9 cellular contexts compared by ENCODE assay signal in the genomic region with DNA sequence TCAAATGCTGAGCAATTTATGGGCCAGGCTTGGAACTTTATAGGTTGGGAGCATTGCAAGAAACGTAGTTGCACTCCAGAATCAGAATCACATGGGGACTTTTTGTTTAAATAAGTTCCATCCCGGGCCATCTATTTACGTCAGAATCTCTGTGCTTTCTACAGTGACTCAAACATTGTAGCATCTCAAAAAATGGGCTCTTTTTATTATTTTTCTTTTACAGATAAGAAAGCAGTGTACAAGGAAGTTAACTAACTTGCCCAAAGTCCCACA. TPM values are rescaled to one million over a fixed set of nuclear protein-coding genes. Genes with fewer than 3 reads are reported as not detected.
DNase-seq lines count a peak whose midpoint lies in the region; ATAC-seq, FAIRE-seq and TF ChIP-seq lines count a peak whose summit lies in the region.
"Had no signal": no experiment of that assay in that cellular context is flagged by ENCODE, and none has a peak within 500 bp of the region (broad histone marks: within the 10 kb centered on the region; RNA-seq: fewer than 3 reads in every experiment).

No MANE protein-coding gene starts in this region.

- H2AFZ ChIP-seq in HCT116 (ENCODE audit: low read depth, low read length, poor library complexity, severe bottlenecking) (peak overlapping the region; percentile 93), smooth muscle cell (ENCODE audit: low read depth) (peak overlapping the region; percentile 94)

- no peak for TF ChIP-seq RAD21 in HCT116 (IDR thresholded peaks at IDR 0.05; ENCODE audit: low read depth)

- H3K4me3 ChIP-seq in HCT116 (replicated peaks in 1 of 2; ENCODE audit: low read depth in 1 of 2, low read length in 2 of 2) (peak overlapping the region; percentile 62 to 68), bronchial epithelial cell (ENCODE audit: low read depth, low read length) (peak overlapping the region; percentile 44), iPS-20b (ENCODE audit: low read length) (peak overlapping the region; percentile 77), smooth muscle cell (peak overlapping the region; percentile 74)

- H4K20me1 ChIP-seq in HCT116 (ENCODE audit: insufficient read depth): no peaks in the 10 kb centered on the region
- H4K20me1 ChIP-seq in smooth muscle cell (ENCODE audit: low read depth): no peaks in the 10 kb centered on the region

- TF ChIP-seq POLR2A in HCT116 (IDR thresholded peaks at IDR 0.05; ENCODE audit: borderline replicate concordance, extremely low read depth, insufficient read depth, insufficient read length): no peak

- no peaks in the 10 kb centered on the region for H3F3A ChIP-seq in smooth muscle cell (ENCODE audit: low read depth)

- H3K9ac ChIP-seq in HCT116 (ENCODE audit: low read length) (peak overlapping the region; percentile 73), iPS-20b (ENCODE audit: low read depth, low read length) (peak overlapping the region; percentile 83), smooth muscle cell (ENCODE audit: low read depth) (no peak overlapping the region)

- H3K79me2 ChIP-seq in HCT116 (ENCODE audit: insufficient read depth, low read length) (0 out of 2 replicates have a peak, but pooled peaks cover 7% of the 10 kb centered on the region), smooth muscle cell (ENCODE audit: low read depth) (no peaks in the 10 kb centered on the region)

- CTCF ChIA-PET in HCT116 (lab: Charles Lee): interaction anchor here (0.8 to 2.2 kb wide), 13 partner anchors 9 to 785 kb away, joined by 3 to 44 read pairs (median 5); no protein-coding TSS in a partner anchor

- peaks cover 5 to 11% of the 10 kb centered on the region in 2 experiments for H3K4me1 ChIP-seq in HCT116 (ENCODE audit: control insufficient read depth in 1 of 2, insufficient read depth in 2 of 2, low read length in 2 of 2)
- H3K4me1 ChIP-seq in iPS-20b (ENCODE audit: insufficient read depth, low read length): peaks cover 8% of the 10 kb centered on the region; the same call in 1 of the 2 replicates
- peaks cover 8% of the 10 kb centered on the region for H3K4me1 ChIP-seq in smooth muscle cell (ENCODE audit: low read depth)

- H3K36me3 ChIP-seq in HCT116 (ENCODE audit: control insufficient read depth in 1 of 2, insufficient read depth in 2 of 2, low read length in 2 of 2) (no peaks in the 10 kb centered on the region), bronchial epithelial cell (ENCODE audit: control insufficient read depth, insufficient read depth, low read length) (no peaks in the 10 kb centered on the region), iPS-20b (ENCODE audit: insufficient read depth, low read depth, low read length) (0 out of 2 replicates have a peak, but pooled peaks cover 3% of the 10 kb centered on the region), smooth muscle cell (ENCODE audit: low read depth) (no peaks in the 10 kb centered on the region)

- H3K4me2 ChIP-seq in HCT116 (ENCODE audit: low read length) (peak overlapping the region; percentile 84), smooth muscle cell (peak overlapping the region; percentile 89)

- RAD21 ChIA-PET in HCT116 (lab: Charles Lee; ENCODE audit: low non-redundant PET in 1 of 2, low total read pairs in 2 of 2, uncharacterized antibody in 2 of 2, unreplicated experiment in 2 of 2): interaction anchor here (0.9 to 2.0 kb wide), 7 partner anchors 326 to 785 kb away, joined by 3 to 17 read pairs (median 5); no protein-coding TSS in a partner anchor

- POLR2A ChIA-PET in HCT116 (lab: Charles Lee): interaction anchor here (1.1 kb wide), 3 partner anchors 9 to 201 kb away, joined by 3 to 4 read pairs (median 4); no protein-coding TSS in a partner anchor

- no peak for FAIRE-seq in bronchial epithelial cell (lab: Jason Lieb, UNC)

- H3K27ac ChIP-seq in HCT116 (ENCODE audit: low read depth, low read length) (peak overlapping the region; percentile 56), iPS-20b (ENCODE audit: low read length) (peak overlapping the region; percentile 70), smooth muscle cell (ENCODE audit: low read depth) (peak overlapping the region; percentile 74)

- WGBS in smooth muscle cell (ENCODE audit: low lambda C conversion rate): 18% methylated on average over 3 of the region's 3 CpGs

- DNase-seq in HCT116 (ENCODE audit: low read depth, low spot score): no peak
- DNase-seq in bronchial epithelial cell (ENCODE audit: low read depth): no peak
- no peak for DNase-seq in smooth muscle cell (lab: John Stamatoyannopoulos, UW; ENCODE audit: unreplicated experiment)
- DNase-seq in GF-D8 (lab: John Stamatoyannopoulos, UW): no peak
- no peak for DNase-seq in SKM-1 treated with dmso at 0.1 percent for 144 hours (lab: John Stamatoyannopoulos, UW; ENCODE audit: unreplicated experiment)
- DNase-seq: GDM1 had no signal

- no peaks in the 10 kb centered on the region for H3K27me3 ChIP-seq in HCT116 (ENCODE audit: insufficient read depth, low read length)
- no peaks in the 10 kb centered on the region for H3K27me3 ChIP-seq in bronchial epithelial cell (ENCODE audit: control insufficient read depth, insufficient read depth, low read length)
- no peaks in the 10 kb centered on the region for H3K27me3 ChIP-seq in iPS-20b (ENCODE audit: insufficient read depth, low read length)
- no peaks in the 10 kb centered on the region for H3K27me3 ChIP-seq in smooth muscle cell (ENCODE audit: low read depth)

- TF ChIP-seq CTCF in HCT116 (IDR thresholded peaks at IDR 0.05 in 2 of 3, conservative IDR thresholded peaks at IDR 0.05 in 1 of 3; ENCODE audit: borderline replicate concordance in 1 of 3, insufficient read depth in 1 of 3, low read depth in 2 of 3, low read length in 2 of 3) (no peak), bronchial epithelial cell (IDR thresholded peaks at IDR 0.05; ENCODE audit: insufficient read depth, low read length, severe bottlenecking) (no peak), smooth muscle cell (IDR thresholded peaks at IDR 0.05; ENCODE audit: borderline replicate concordance, insufficient read depth, poor library complexity, severe bottlenecking) (no peak)

- intact Hi-C loops in HCT116 (cut with micrococcal nuclease): loop anchor here (1.0 to 5.0 kb wide), 6 partner anchors 170 to 787 kb away; no protein-coding TSS in a partner anchor

- H3K9me3 ChIP-seq in HCT116 (ENCODE audit: control insufficient read depth in 1 of 2, insufficient read depth in 1 of 2, low read depth in 1 of 2, low read length in 2 of 2) (no peaks in the 10 kb centered on the region), iPS-20b (ENCODE audit: insufficient read depth, low read depth, low read length) (no peaks in the 10 kb centered on the region), smooth muscle cell (replicated peaks; ENCODE audit: low read depth) (no peaks in the 10 kb centered on the region)

- no peaks in the 10 kb centered on the region for H3K9me2 ChIP-seq in HCT116 (ENCODE audit: insufficient read depth)

- no TSS peak for BruUV-seq in HCT116 (replicated peaks; lab: Mats Ljungman, UMichigan)

- ATAC-seq in HCT116 (no peak), HG02981 (IDR thresholded peaks at IDR 0.05; ENCODE audit: unreplicated experiment) (no peak), GM18870 (IDR thresholded peaks at IDR 0.05; ENCODE audit: unreplicated experiment) (no peak)

TF ChIP-seq in HCT116, 20 proteins besides CTCF, POLR2A, EP300 and RAD21:
- TF ChIP-seq EZH2phosphoT487 (IDR thresholded peaks at IDR 0.05; ENCODE audit: borderline replicate concordance): no peak
- no peak for TF ChIP-seq YY1 (IDR thresholded peaks at IDR 0.05; ENCODE audit: extremely low read depth, insufficient replicate concordance, low read depth, low read length)
- TF ChIP-seq CBX3 (IDR thresholded peaks at IDR 0.05; ENCODE audit: low read depth): no peak
- no peak for TF ChIP-seq FOSL1 (IDR thresholded peaks at IDR 0.05; ENCODE audit: low read depth)
- no peak for TF ChIP-seq POLR2AphosphoS5 (IDR thresholded peaks at IDR 0.05; ENCODE audit: low read depth, low read length)
- TF ChIP-seq, protein P1, sequence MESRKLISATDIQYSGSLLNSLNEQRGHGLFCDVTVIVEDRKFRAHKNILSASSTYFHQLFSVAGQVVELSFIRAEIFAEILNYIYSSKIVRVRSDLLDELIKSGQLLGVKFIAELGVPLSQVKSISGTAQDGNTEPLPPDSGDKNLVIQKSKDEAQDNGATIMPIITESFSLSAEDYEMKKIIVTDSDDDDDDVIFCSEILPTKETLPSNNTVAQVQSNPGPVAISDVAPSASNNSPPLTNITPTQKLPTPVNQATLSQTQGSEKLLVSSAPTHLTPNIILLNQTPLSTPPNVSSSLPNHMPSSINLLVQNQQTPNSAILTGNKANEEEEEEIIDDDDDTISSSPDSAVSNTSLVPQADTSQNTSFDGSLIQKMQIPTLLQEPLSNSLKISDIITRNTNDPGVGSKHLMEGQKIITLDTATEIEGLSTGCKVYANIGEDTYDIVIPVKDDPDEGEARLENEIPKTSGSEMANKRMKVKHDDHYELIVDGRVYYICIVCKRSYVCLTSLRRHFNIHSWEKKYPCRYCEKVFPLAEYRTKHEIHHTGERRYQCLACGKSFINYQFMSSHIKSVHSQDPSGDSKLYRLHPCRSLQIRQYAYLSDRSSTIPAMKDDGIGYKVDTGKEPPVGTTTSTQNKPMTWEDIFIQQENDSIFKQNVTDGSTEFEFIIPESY (IDR thresholded peaks at IDR 0.05; ENCODE audit: extremely low read depth, insufficient replicate concordance, low read length): no peak
- TF ChIP-seq, protein P2, sequence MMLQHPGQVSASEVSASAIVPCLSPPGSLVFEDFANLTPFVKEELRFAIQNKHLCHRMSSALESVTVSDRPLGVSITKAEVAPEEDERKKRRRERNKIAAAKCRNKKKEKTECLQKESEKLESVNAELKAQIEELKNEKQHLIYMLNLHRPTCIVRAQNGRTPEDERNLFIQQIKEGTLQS (IDR thresholded peaks at IDR 0.05): no peak
- TF ChIP-seq ZNF274 (IDR thresholded peaks at IDR 0.05; ENCODE audit: low read depth, low read length): no peak
TF ChIP-seq in HCT116: peak in this region for 0.

RNA-seq across cellular contexts. Expression of a gene that starts 10.2 kb away (rescaled TPM):
- 13.0 TPM for total RNA-seq in HCT116 (2021; ENCODE audit: unreplicated experiment)
- 4.3 and 8.1 TPM in 2 replicates for polyA plus RNA-seq in HCT116 (2012)
- 5.5 and 5.8 TPM in 2 replicates for total RNA-seq in bronchial epithelial cell
- 12.8 and 26.4 TPM in 2 replicates for total RNA-seq in smooth muscle cell
- polyA plus RNA-seq in smooth muscle cell: 15.0 and 17.4 TPM in 2 replicates

RNA-seq across cellular contexts. Expression of a gene that starts 52.0 kb away (rescaled TPM):
- total RNA-seq in HCT116 (2021; ENCODE audit: unreplicated experiment) (not detected), bronchial epithelial cell (not detected in 2 replicates), smooth muscle cell (1.6 and 5.3 TPM in 2 replicates)
- not detected in 2 replicates for polyA plus RNA-seq in HCT116 (2012)
- 0.91 and 2.3 TPM in 2 replicates for polyA plus RNA-seq in smooth muscle cell
